Comparison of ENCODE assay signal across 18 cellular contexts in genomic region chrX:112058255-112058654, GRCh38. TPM values are rescaled to one million over a fixed set of nuclear protein-coding genes. Genes with fewer than 3 reads are reported as not detected.
A peak's percentile ranks its signal among the peaks of the same experiment; 100 is the strongest.
DNase-seq lines count a peak whose midpoint lies in the region; ATAC-seq and TF ChIP-seq lines count a peak whose summit lies in the region.
"Had no signal": no experiment of that assay in that cellular context is flagged by ENCODE, and none has a peak within 500 bp of the region (broad histone marks: within the 10 kb centered on the region; RNA-seq: fewer than 3 reads in every experiment).

No MANE protein-coding gene starts in this region.

- H2AFZ ChIP-seq in trophoblast cell (ENCODE audit: insufficient read depth, low read length, poor library complexity) = no peak overlapping the region

- H3K9ac ChIP-seq in trophoblast cell (ENCODE audit: low read length) = no peak overlapping the region
- H3K9ac ChIP-seq: KMS-11 had no signal

- no peaks in the 10 kb centered on the region for H3K36me3 ChIP-seq in trophoblast cell (ENCODE audit: control insufficient read depth in 1 of 2, insufficient read depth in 2 of 2, low read length in 2 of 2)
- H3K36me3 ChIP-seq: MG63, Peyer's patch had no signal

- no peaks in the 10 kb centered on the region for H3K4me1 ChIP-seq in trophoblast cell (ENCODE audit: control insufficient read depth in 1 of 2, insufficient read depth in 2 of 2, low read length in 2 of 2)
- H3K4me1 ChIP-seq: Peyer's patch had no signal

- H3K4me1 Mint-ChIP-seq in endothelial cell (ENCODE audit: unreplicated experiment) (peaks cover 10% of the 10 kb centered on the region), T-helper 17 cell (no peaks in the 10 kb centered on the region)

- H3K18ac ChIP-seq in trophoblast cell (ENCODE audit: low read length) = no peak overlapping the region

- H3K14ac ChIP-seq in trophoblast cell (ENCODE audit: low read length) = no peak overlapping the region

- WGBS in trophoblast cell (ENCODE audit: extremely low coverage, insufficient coverage, insufficient read length) = no CpG with 5 or more reads among the region's 1 CpG

- no peak overlapping the region for H4K91ac ChIP-seq in trophoblast cell (ENCODE audit: low read depth, low read length)

- H3K79me1 ChIP-seq in trophoblast cell (ENCODE audit: low read length) = no peaks in the 10 kb centered on the region

- no peaks in the 10 kb centered on the region for H3K79me2 ChIP-seq in trophoblast cell (ENCODE audit: control insufficient read depth, insufficient read depth, low read length, poor library complexity)

- peak overlapping the region; percentile 86 for H3K27ac Mint-ChIP-seq in endothelial cell (ENCODE audit: unreplicated experiment)
- H3K27ac Mint-ChIP-seq in T-helper 17 cell = no peak overlapping the region

- no peaks in the 10 kb centered on the region for H3K36me3 Mint-ChIP-seq in endothelial cell (ENCODE audit: low read depth, unreplicated experiment)
- H3K36me3 Mint-ChIP-seq in T-helper 17 cell (ENCODE audit: low read depth) = no peaks in the 10 kb centered on the region

- no peak overlapping the region for H3K23ac ChIP-seq in trophoblast cell (ENCODE audit: low read length)

- no peak overlapping the region for H2AK5ac ChIP-seq in trophoblast cell (ENCODE audit: low read length)

- TF ChIP-seq CTCF in endothelial cell (IDR thresholded peaks at IDR 0.05; ENCODE audit: unreplicated experiment) = no peak

- no peak overlapping the region for H2BK120ac ChIP-seq in trophoblast cell (ENCODE audit: insufficient read depth, low read length, poor library complexity)

- DNase-seq in GM03348 (ENCODE audit: low spot score) (peak; percentile 24), M059J (ENCODE audit: low read depth) (peak; percentile 32), endothelial cell (ENCODE audit: low spot score) (peak; percentile 31), trophoblast cell (peak; percentile 27 to 88), T-helper 17 cell (no peak)
- no peak for DNase-seq in effector CD8-positive, alpha-beta T cell (lab: John Stamatoyannopoulos, UW)
- no peak for DNase-seq in activated naive CD4-positive, alpha-beta T cell treated with Interleukin-2 at 50 U/mL for 16 hours
- DNase-seq: COR-L47, MG63, NCI-H187 treated with DMSO at 0.1 percent for 48 hours, NCI-H2171, NCI-H82, Peyer's patch, SIG-M5 had no signal

- H3K4me3 Mint-ChIP-seq in endothelial cell (ENCODE audit: unreplicated experiment) (no peak overlapping the region), T-helper 17 cell (no peak overlapping the region)

- no peak overlapping the region for H3K27ac ChIP-seq in trophoblast cell (ENCODE audit: low read depth, low read length)
- H3K27ac ChIP-seq: C4-2B, KMS-11, Peyer's patch had no signal

- H3K9me3 Mint-ChIP-seq in endothelial cell (ENCODE audit: unreplicated experiment) = no peaks in the 10 kb centered on the region

- H3K9me3 ChIP-seq in trophoblast cell (ENCODE audit: insufficient read depth, low read depth, low read length) (no peaks in the 10 kb centered on the region), T-helper 17 cell (ENCODE audit: control insufficient read depth, low read length, poor library complexity, severe bottlenecking) (no peaks in the 10 kb centered on the region)
- H3K9me3 ChIP-seq: MG63, Peyer's patch had no signal

- no peak for ATAC-seq in T-helper 17 cell
- ATAC-seq: GM12878 had no signal

- H3K4ac ChIP-seq in trophoblast cell (ENCODE audit: low read depth, low read length) = no peak overlapping the region

- H3K27me3 ChIP-seq in trophoblast cell (ENCODE audit: insufficient read depth, low read length) = no peaks in the 10 kb centered on the region
- H3K27me3 ChIP-seq: MG63, Peyer's patch had no signal

- H3K4me3 ChIP-seq in trophoblast cell (ENCODE audit: low read depth, low read length) = no peak overlapping the region
- H3K4me3 ChIP-seq: GM12878, MG63, Peyer's patch had no signal

- no peak overlapping the region for H2BK12ac ChIP-seq in trophoblast cell (ENCODE audit: low read length)

- no peak overlapping the region for H4K12ac ChIP-seq in trophoblast cell (ENCODE audit: low read depth, low read length)

- no peak overlapping the region for H2BK5ac ChIP-seq in trophoblast cell (ENCODE audit: low read depth, low read length, poor library complexity)

- H3K4me2 ChIP-seq in trophoblast cell (ENCODE audit: low read length) = no peak overlapping the region
- H3K4me2 ChIP-seq: KMS-11 had no signal

- H4K8ac ChIP-seq in trophoblast cell (ENCODE audit: low read depth, low read length) = no peak overlapping the region

- H3K27me3 Mint-ChIP-seq in endothelial cell (ENCODE audit: unreplicated experiment) (no peaks in the 10 kb centered on the region), T-helper 17 cell (no peaks in the 10 kb centered on the region)

RNA-seq across cellular contexts. Expression of gene TRPC5, which starts 24.3 kb away (rescaled TPM):
- not detected in 2 replicates for total RNA-seq in M059J (2014; rRNA removed; shearing (Covaris generic))
- total RNA-seq in endothelial cell (ENCODE audit: unreplicated experiment) = 0.90 TPM
- polyA plus RNA-seq in trophoblast cell (2013) = not detected in 2 replicates
- total RNA-seq in T-helper 17 cell = not detected
- total RNA-seq: GM12878, NCI-H460, Peyer's patch had no signal
- polyA plus RNA-seq: GM12878 had no signal

RNA-seq across cellular contexts. Expression of gene RTL4, which starts 24.6 kb away (rescaled TPM):
- not detected in 2 replicates for total RNA-seq in M059J (2014; rRNA removed; shearing (Covaris generic))
- total RNA-seq in endothelial cell (ENCODE audit: unreplicated experiment) = 0.23 TPM
- polyA plus RNA-seq in trophoblast cell (2013) = not detected in 2 replicates
- total RNA-seq in T-helper 17 cell = not detected
- total RNA-seq: GM12878, NCI-H460, Peyer's patch had no signal
- polyA plus RNA-seq: GM12878 had no signal

Comparison
In these comparisons a context has a peak if more than half of its experiments do, and no peak if none do; other contexts are left out.
1. DNase-seq: peak in GM03348 (single experiment), M059J (single experiment), endothelial cell (single experiment) and trophoblast cell (2 of 2); none in effector CD8-positive, alpha-beta T cell (single experiment), activated naive CD4-positive, alpha-beta T cell treated with Interleukin-2 at 50 U/mL for 16 hours (single experiment) and T-helper 17 cell (0 of 3).